ENCODE assay signal across 1 cellular context in the genomic region with DNA sequence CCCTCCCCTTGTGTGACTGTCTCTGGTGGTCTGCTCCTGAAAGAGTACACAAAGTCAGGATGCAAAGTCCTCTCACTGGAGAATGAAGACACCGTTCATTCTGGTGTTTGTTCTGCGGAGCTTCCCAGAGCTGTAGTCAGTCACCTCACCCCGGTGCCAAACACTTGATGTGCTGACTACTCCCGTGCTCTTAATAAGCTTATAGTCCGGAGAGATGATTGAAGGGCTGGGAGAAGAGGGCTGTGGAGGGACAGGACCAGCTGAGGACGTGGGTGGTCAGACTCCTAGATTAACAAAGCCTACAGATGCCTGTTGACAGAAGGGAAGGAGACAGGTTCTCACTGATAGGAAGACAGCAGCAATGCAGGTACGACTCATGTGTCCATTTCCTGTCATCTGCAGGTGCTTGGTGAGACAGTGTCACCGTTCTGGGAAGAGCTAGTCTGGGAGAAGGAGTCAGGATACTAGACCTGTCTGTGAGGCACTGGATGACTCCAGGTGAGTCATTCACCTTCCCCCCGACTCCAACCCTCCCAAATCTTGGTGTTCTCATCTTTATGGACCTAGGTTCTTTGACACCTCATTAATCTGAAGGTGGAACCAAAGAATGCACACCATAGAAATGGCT.
TF ChIP-seq lines count a peak whose summit lies in the region.

No MANE protein-coding gene starts in this region.

TF ChIP-seq in HepG2, 621 proteins besides CTCF, POLR2A, EP300 and RAD21:
- TF ChIP-seq, protein P1, sequence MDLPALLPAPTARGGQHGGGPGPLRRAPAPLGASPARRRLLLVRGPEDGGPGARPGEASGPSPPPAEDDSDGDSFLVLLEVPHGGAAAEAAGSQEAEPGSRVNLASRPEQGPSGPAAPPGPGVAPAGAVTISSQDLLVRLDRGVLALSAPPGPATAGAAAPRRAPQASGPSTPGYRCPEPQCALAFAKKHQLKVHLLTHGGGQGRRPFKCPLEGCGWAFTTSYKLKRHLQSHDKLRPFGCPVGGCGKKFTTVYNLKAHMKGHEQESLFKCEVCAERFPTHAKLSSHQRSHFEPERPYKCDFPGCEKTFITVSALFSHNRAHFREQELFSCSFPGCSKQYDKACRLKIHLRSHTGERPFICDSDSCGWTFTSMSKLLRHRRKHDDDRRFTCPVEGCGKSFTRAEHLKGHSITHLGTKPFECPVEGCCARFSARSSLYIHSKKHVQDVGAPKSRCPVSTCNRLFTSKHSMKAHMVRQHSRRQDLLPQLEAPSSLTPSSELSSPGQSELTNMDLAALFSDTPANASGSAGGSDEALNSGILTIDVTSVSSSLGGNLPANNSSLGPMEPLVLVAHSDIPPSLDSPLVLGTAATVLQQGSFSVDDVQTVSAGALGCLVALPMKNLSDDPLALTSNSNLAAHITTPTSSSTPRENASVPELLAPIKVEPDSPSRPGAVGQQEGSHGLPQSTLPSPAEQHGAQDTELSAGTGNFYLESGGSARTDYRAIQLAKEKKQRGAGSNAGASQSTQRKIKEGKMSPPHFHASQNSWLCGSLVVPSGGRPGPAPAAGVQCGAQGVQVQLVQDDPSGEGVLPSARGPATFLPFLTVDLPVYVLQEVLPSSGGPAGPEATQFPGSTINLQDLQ (CRISPR knock-in tag; IDR thresholded peaks at IDR 0.05): no peak
- no peak for TF ChIP-seq TOE1 (CRISPR knock-in tag; IDR thresholded peaks at IDR 0.05)
- TF ChIP-seq HNRNPUL1 (IDR thresholded peaks at IDR 0.05; ENCODE audit: low read depth, low read length): no peak
- TF ChIP-seq ZNF460 (CRISPR knock-in tag; IDR thresholded peaks at IDR 0.05; ENCODE audit: borderline replicate concordance): no peak
- no peak for TF ChIP-seq ZNF124 (CRISPR knock-in tag; IDR thresholded peaks at IDR 0.05)
- no peak for TF ChIP-seq ZSCAN21 (CRISPR knock-in tag; IDR thresholded peaks at IDR 0.05; ENCODE audit: borderline replicate concordance)
- no peak for TF ChIP-seq HDAC1 (CRISPR knock-in tag; IDR thresholded peaks at IDR 0.05)
- TF ChIP-seq NR2F6 (IDR thresholded peaks at IDR 0.05): no peak
- no peak for TF ChIP-seq NR2F6 (CRISPR knock-in tag; IDR thresholded peaks at IDR 0.05)
- no peak for TF ChIP-seq GFI1 (CRISPR knock-in tag; IDR thresholded peaks at IDR 0.05; ENCODE audit: borderline replicate concordance)
- TF ChIP-seq ELF4 (CRISPR knock-in tag; IDR thresholded peaks at IDR 0.05; ENCODE audit: borderline replicate concordance): no peak
